ENCODE assay signal across 8 cellular contexts in genomic region chr20:50980851-50981713, GRCh38. TPM values are rescaled to one million over a fixed set of nuclear protein-coding genes. Genes with fewer than 3 reads are reported as not detected.
DNase-seq lines count a peak whose midpoint lies in the region; ATAC-seq and TF ChIP-seq lines count a peak whose summit lies in the region.

No MANE protein-coding gene starts in this region.

- peaks cover 23% of the 10 kb centered on the region for H3K4me1 ChIP-seq in mesenchymal stem cell (ENCODE audit: control insufficient read depth, insufficient read depth, low read depth, low read length)

- H3K23ac ChIP-seq in mesenchymal stem cell (ENCODE audit: low read length in 2 of 2) = peak overlapping the region in 1 of 2 experiments; percentile 61

- no peaks in the 10 kb centered on the region for H3K9me3 ChIP-seq in AG04450 (ENCODE audit: control insufficient read depth, insufficient read depth, low read length)
- no peaks in the 10 kb centered on the region for H3K9me3 ChIP-seq in mesenchymal stem cell (ENCODE audit: control insufficient read depth, low read length)

- H2BK120ac ChIP-seq in mesenchymal stem cell (ENCODE audit: low read depth, low read length) = no peak overlapping the region

- no peaks in the 10 kb centered on the region for H3K36me3 Mint-ChIP-seq in stimulated activated naive B cell treated with anti-CD40 and anti-IgM and Interleukin-4, amounts not matched to agents 10 μg/mL and 1 μg/mL and 100 μg/mL, for 72 hours

- peak overlapping the region; percentile 17 for H2BK15ac ChIP-seq in mesenchymal stem cell (ENCODE audit: low read depth, poor library complexity, severe bottlenecking)

- H3K4ac ChIP-seq in mesenchymal stem cell (ENCODE audit: low read depth in 1 of 2, low read length in 2 of 2) = peak overlapping the region in 1 of 2 experiments; percentile 69

- H2AFZ ChIP-seq in mesenchymal stem cell (ENCODE audit: low read depth, low read length) = peak overlapping the region; percentile 19

- H3K9ac ChIP-seq in mesenchymal stem cell (ENCODE audit: low read length) = peak overlapping the region; percentile 81

- H3K14ac ChIP-seq in mesenchymal stem cell (ENCODE audit: low read length in 2 of 2) = no peak overlapping the region

- peaks cover 26 to 50% of the 10 kb centered on the region in 2 donors for H3K27me3 Mint-ChIP-seq in stimulated activated naive B cell treated with anti-CD40 and anti-IgM and Interleukin-4, amounts not matched to agents 10 μg/mL and 1 μg/mL and 100 μg/mL, for 72 hours

- peak; percentile 65 to 72 for ATAC-seq in stimulated activated naive B cell treated with anti-CD40 and anti-IgM and Interleukin-4, amounts not matched to agents 10 μg/mL and 1 μg/mL and 100 μg/mL, for 72 hours (replicated peaks)
- ATAC-seq in HG03342 (IDR thresholded peaks at IDR 0.05; ENCODE audit: unreplicated experiment) = no peak

- peak overlapping the region; percentile 99 for H3K27ac ChIP-seq in AG04450 (ENCODE audit: low read depth, low read length)
- peak overlapping the region in 1 of 2 donors; percentile 3 for H3K27ac ChIP-seq in coronary artery
- H3K27ac ChIP-seq in mesenchymal stem cell (ENCODE audit: low read length, poor library complexity, severe bottlenecking) = no peak overlapping the region

- no peak overlapping the region for H3K4me3 Mint-ChIP-seq in stimulated activated naive B cell treated with anti-CD40 and anti-IgM and Interleukin-4, amounts not matched to agents 10 μg/mL and 1 μg/mL and 100 μg/mL, for 72 hours

- TF ChIP-seq CTCF in AG04450 (IDR thresholded peaks at IDR 0.05; ENCODE audit: low read depth, low read length) = peak; percentile 83
- TF ChIP-seq CTCF in GM13977 (IDR thresholded peaks at IDR 0.05; ENCODE audit: extremely low read depth, insufficient read depth, missing control alignments) = peak; percentile 80
- TF ChIP-seq CTCF in coronary artery (IDR thresholded peaks at IDR 0.05) = peak; percentile 71

- peak overlapping the region; percentile 73 for H4K91ac ChIP-seq in mesenchymal stem cell (ENCODE audit: low read length)

- CTCF ChIA-PET in AG04450 (lab: Charles Lee) = interaction anchor here (0.5 to 5.5 kb wide), 33 partner anchors 10 to 1165 kb away, joined by 3 to 57 read pairs (median 4); partner anchors contain the start of genes BCAS4, DPM1 and MOCS3

- no peak overlapping the region for H3K27ac Mint-ChIP-seq in stimulated activated naive B cell treated with anti-CD40 and anti-IgM and Interleukin-4, amounts not matched to agents 10 μg/mL and 1 μg/mL and 100 μg/mL, for 72 hours

- peak overlapping the region; percentile 62 for H4K8ac ChIP-seq in mesenchymal stem cell (ENCODE audit: low read length)

- no peak overlapping the region for H3K4me3 ChIP-seq in AG04450 (ENCODE audit: low read depth, low read length)
- no peak overlapping the region for H3K4me3 ChIP-seq in coronary artery
- H3K4me3 ChIP-seq in mesenchymal stem cell (ENCODE audit: insufficient read depth in 1 of 2, low read depth in 1 of 2, low read length in 2 of 2) = no peak overlapping the region

- DNase-seq in AG04450 (ENCODE audit: low read depth, low spot score) = no peak
- DNase-seq in GM13977 (ENCODE audit: low spot score) = peak; percentile 75
- DNase-seq in NCI-H345 (lab: John Stamatoyannopoulos, UW) = peak; percentile 53
- DNase-seq in activated CD4-positive, alpha-beta T cell treated with anti-CD3 and anti-CD28 coated beads for 48 hours = peak; percentile 82
- DNase-seq in coronary artery (ENCODE audit: low spot score) = no peak
- peak; percentile 79 for DNase-seq in mesenchymal stem cell
- peak; percentile 29 for DNase-seq in stimulated activated naive B cell treated with anti-CD40 and anti-IgM and Interleukin-4, amounts not matched to agents 10 μg/mL and 1 μg/mL and 100 μg/mL, for 72 hours

- in situ Hi-C loops in GM13977 (cut with MboI; ENCODE audit: low pct_unique_long_range_greater_than_20kb, low sequenced_read_pairs, unreplicated experiment) = loop anchor here (25.0 kb wide), 1 partner anchor 656 kb away; no protein-coding TSS in a partner anchor

- no peak overlapping the region for H2BK5ac ChIP-seq in mesenchymal stem cell (ENCODE audit: low read depth, low read length, poor library complexity, severe bottlenecking)

- H2AK5ac ChIP-seq in mesenchymal stem cell (ENCODE audit: low read length, severe bottlenecking) = peak overlapping the region; percentile 74

- POLR2A ChIA-PET in AG04450 (lab: Yijun Ruan, JAX) = interaction anchor here (1.0 to 1.5 kb wide), 3 partner anchors 23 to 346 kb away, joined by 4 to 9 read pairs (median 5); partner anchors contain the start of genes DPM1 and MOCS3

- H3K18ac ChIP-seq in mesenchymal stem cell (ENCODE audit: low read depth in 1 of 2, low read length in 2 of 2) = peak overlapping the region; percentile 25 to 37

- H3K4me1 Mint-ChIP-seq in stimulated activated naive B cell treated with anti-CD40 and anti-IgM and Interleukin-4, amounts not matched to agents 10 μg/mL and 1 μg/mL and 100 μg/mL, for 72 hours = peaks cover 11 to 16% of the 10 kb centered on the region in 2 donors

- H3K27me3 ChIP-seq in AG04450 (ENCODE audit: control insufficient read depth, insufficient read depth, low read length) (no peaks in the 10 kb centered on the region), mesenchymal stem cell (ENCODE audit: control insufficient read depth in 1 of 2, insufficient read depth in 1 of 2, low read length in 2 of 2) (no peaks in the 10 kb centered on the region)

- peak overlapping the region; percentile 81 to 87 for H2BK12ac ChIP-seq in mesenchymal stem cell (ENCODE audit: low read length in 2 of 2)

- H3K4me2 ChIP-seq in mesenchymal stem cell (ENCODE audit: low read length, poor library complexity, severe bottlenecking) = no peak overlapping the region

- 64% methylated on average over 25 of the region's 26 CpGs for WGBS in mesenchymal stem cell

- H3K79me1 ChIP-seq in mesenchymal stem cell (replicated peaks; ENCODE audit: low read length, poor library complexity, severe bottlenecking) = no peaks in the 10 kb centered on the region

- H3K36me3 ChIP-seq in mesenchymal stem cell (ENCODE audit: control insufficient read depth in 1 of 2, insufficient read depth in 2 of 2, low read depth in 1 of 2, low read length in 2 of 2) = no peaks in the 10 kb centered on the region

- H3K9me3 Mint-ChIP-seq in stimulated activated naive B cell treated with anti-CD40 and anti-IgM and Interleukin-4, amounts not matched to agents 10 μg/mL and 1 μg/mL and 100 μg/mL, for 72 hours = no peaks in the 10 kb centered on the region

RNA-seq across cellular contexts. Expression of gene MOCS3, which starts 22.5 kb away (rescaled TPM):
- 3.8 and 4.0 TPM in 2 replicates for polyA plus RNA-seq in AG04450 (2011; rRNA removed)
- 5.0 and 6.6 TPM in 2 replicates for polyA minus RNA-seq in AG04450 (2011; rRNA and poly(A)+ RNA removed)
- 2.5 TPM for polyA plus RNA-seq in mesenchymal stem cell (2013, experiment 1 of 2)
- 2.5 TPM for polyA plus RNA-seq in mesenchymal stem cell (2013, experiment 2 of 2)

RNA-seq across cellular contexts. Expression of gene DPM1, which starts 22.8 kb away (rescaled TPM):
- 48.6 and 67.5 TPM in 2 replicates for polyA plus RNA-seq in AG04450 (2011; rRNA removed)
- 20.9 and 23.1 TPM in 2 replicates for polyA minus RNA-seq in AG04450 (2011; rRNA and poly(A)+ RNA removed)
- 53.8 TPM for polyA plus RNA-seq in mesenchymal stem cell (2013, experiment 1 of 2)
- 63.4 TPM for polyA plus RNA-seq in mesenchymal stem cell (2013, experiment 2 of 2)

RNA-seq across cellular contexts. Expression of gene KCNG1, which starts 41.8 kb away (rescaled TPM):
- polyA plus RNA-seq in AG04450 (2011; rRNA removed) = 16.0 and 20.3 TPM in 2 replicates
- 12.3 and 15.2 TPM in 2 replicates for polyA minus RNA-seq in AG04450 (2011; rRNA and poly(A)+ RNA removed)
- polyA plus RNA-seq in mesenchymal stem cell (2013, experiment 1 of 2) = 8.2 TPM
- 7.5 TPM for polyA plus RNA-seq in mesenchymal stem cell (2013, experiment 2 of 2)

RNA-seq across cellular contexts. Expression of gene ADNP, which starts 49.8 kb away (rescaled TPM):
- polyA plus RNA-seq in AG04450 (2011; rRNA removed) = 36.8 and 40.5 TPM in 2 replicates
- polyA minus RNA-seq in AG04450 (2011; rRNA and poly(A)+ RNA removed) = 68.2 and 77.5 TPM in 2 replicates
- polyA plus RNA-seq in mesenchymal stem cell (2013, experiment 1 of 2) = 47.9 TPM
- polyA plus RNA-seq in mesenchymal stem cell (2013, experiment 2 of 2) = 45.5 TPM

Comparison
In these comparisons a context has a peak if more than half of its experiments do, and no peak if none do; other contexts are left out.
1. DNase-seq: peak in GM13977 (single experiment), NCI-H345 (single experiment), activated CD4-positive, alpha-beta T cell treated with anti-CD3 and anti-CD28 coated beads for 48 hours (single experiment), mesenchymal stem cell (single experiment) and stimulated activated naive B cell treated with anti-CD40 and anti-IgM and Interleukin-4, amounts not matched to agents 10 μg/mL and 1 μg/mL and 100 μg/mL, for 72 hours (single experiment); none in AG04450 (single experiment) and coronary artery (single experiment).
2. Peak in every context shown above with its lines, with median percentiles within 50 percentile points of each other: CTCF ChIP-seq.